ENCODE assay signal across 8 cellular contexts in genomic region chr10:97318772-97319651, GRCh38. TPM values are rescaled to one million over a fixed set of nuclear protein-coding genes. Genes with fewer than 3 reads are reported as not detected.
A peak's percentile ranks its signal among the peaks of the same experiment; 100 is the strongest.
DNase-seq lines count a peak whose midpoint lies in the region; ATAC-seq and TF ChIP-seq lines count a peak whose summit lies in the region.

Gene FRAT1, plus strand, starts transcription at chr10:97319271. Its CDS starts 183 bp downstream, at chr10:97319454.

- peak within 1 kb of the TSS; percentile 89 to 99 (median 97) for H3K4me3 Mint-ChIP-seq in immature natural killer cell

- TF ChIP-seq CTCF in VCaP (conservative IDR thresholded peaks at IDR 0.05) (no peak), smooth muscle cell (IDR thresholded peaks at IDR 0.05; ENCODE audit: borderline replicate concordance, insufficient read depth, poor library complexity, severe bottlenecking) (no peak)

- peak within 1 kb of the TSS; percentile 99 for H2AFZ ChIP-seq in smooth muscle cell (ENCODE audit: low read depth)

- H3K9ac ChIP-seq in smooth muscle cell (ENCODE audit: low read depth) = peak within 1 kb of the TSS; percentile 100

- H3F3A ChIP-seq in smooth muscle cell (ENCODE audit: low read depth) = no peaks in the 10 kb centered on the region

- H3K27ac ChIP-seq in VCaP = peak within 1 kb of the TSS; percentile 99
- H3K27ac ChIP-seq in smooth muscle cell (ENCODE audit: low read depth) = peak within 1 kb of the TSS; percentile 98

- H3K9me3 ChIP-seq in smooth muscle cell (replicated peaks; ENCODE audit: low read depth) = no peaks in the 10 kb centered on the region

- peaks cover 8% of the 10 kb centered on the region for H3K27me3 ChIP-seq in smooth muscle cell (ENCODE audit: low read depth)

- H4K20me1 ChIP-seq in smooth muscle cell (ENCODE audit: low read depth) = no peaks in the 10 kb centered on the region

- WGBS in smooth muscle cell (ENCODE audit: low lambda C conversion rate) = under 1% methylated on average over 65 of the region's 79 CpGs

- H3K4me1 Mint-ChIP-seq in immature natural killer cell = peaks cover 32 to 38% of the 10 kb centered on the region in 2 donors

- ATAC-seq in HG02973 (IDR thresholded peaks at IDR 0.05; ENCODE audit: unreplicated experiment) = peak; percentile 76

- peak within 1 kb of the TSS; percentile 96 to 100 (median 98) for H3K27ac Mint-ChIP-seq in immature natural killer cell

- no peaks in the 10 kb centered on the region for H3K79me2 ChIP-seq in smooth muscle cell (ENCODE audit: low read depth)

- H3K9me3 Mint-ChIP-seq in immature natural killer cell = no peaks in the 10 kb centered on the region

- H3K4me1 ChIP-seq in smooth muscle cell (ENCODE audit: low read depth) = peaks cover 20% of the 10 kb centered on the region

- H3K27me3 Mint-ChIP-seq in immature natural killer cell (ENCODE audit: low read depth in 3 of 3) = peaks cover 14 to 27% (median 19%) of the 10 kb centered on the region in 3 donors

- no peaks in the 10 kb centered on the region for H3K36me3 ChIP-seq in smooth muscle cell (ENCODE audit: low read depth)

- in situ Hi-C loops in T47D (cut with HindIII; ENCODE audit: low pct_unique_long_range_greater_than_20kb, low sequenced_read_pairs) = no loop called here

- no peaks in the 10 kb centered on the region for H3K36me3 Mint-ChIP-seq in immature natural killer cell

- peak within 1 kb of the TSS; percentile 99 for H3K4me2 ChIP-seq in smooth muscle cell

- peak; percentile 73 for DNase-seq in NK-92 treated with Interleukin-12 subunit alpha and Interleukin-12 subunit beta, amount 100 ng/mL, for 24 hours (lab: John Stamatoyannopoulos, UW)
- DNase-seq in NK-92 (lab: John Stamatoyannopoulos, UW; ENCODE audit: unreplicated experiment) (no peak), NCI-H2107 treated with DMSO at 0.1 percent for 48 hours (lab: John Stamatoyannopoulos, UW; ENCODE audit: unreplicated experiment) (peak; percentile 33), T47D (ENCODE audit: low read depth in 1 of 2, low spot score in 1 of 2) (peak; percentile 73 to 97), immature natural killer cell (peak; percentile 95 to 96 (median 95)), smooth muscle cell (lab: John Stamatoyannopoulos, UW; ENCODE audit: unreplicated experiment) (peak; percentile 79)

- peak within 1 kb of the TSS; percentile 100 for H3K4me3 ChIP-seq in smooth muscle cell

RNA-seq across cellular contexts. Expression of gene FRAT1, which starts in this region (rescaled TPM):
- polyA plus RNA-seq in immature natural killer cell = 10 to 100 TPM in 1 of 3 donors, 1 to 10 TPM in 2; 8.0 to 15.2 (median 8.1) TPM
- total RNA-seq in smooth muscle cell = 0.58 and 1.3 TPM in 2 replicates
- 1.0 and 1.3 TPM in 2 replicates for polyA plus RNA-seq in smooth muscle cell
